Comparison of ENCODE assay signal across 9 cellular contexts in genomic region chr11:68383976-68384501, GRCh38.
DNase-seq lines count a peak whose midpoint lies in the region; ATAC-seq and TF ChIP-seq lines count a peak whose summit lies in the region.
"Had no signal": no experiment of that assay in that cellular context is flagged by ENCODE, and none has a peak within 500 bp of the region (broad histone marks: within the 10 kb centered on the region; RNA-seq: fewer than 3 reads in every experiment).

No MANE protein-coding gene starts in this region.

- peaks cover 2% of the 10 kb centered on the region for H3K27me3 Mint-ChIP-seq in activated CD8-positive, alpha-beta T cell treated with anti-CD3 and anti-CD28 coated beads for 36 hours
- H3K27me3 Mint-ChIP-seq in effector memory CD8-positive, alpha-beta T cell: peaks cover 15 to 24% of the 10 kb centered on the region in 2 donors
- peaks cover 0 to 9% of the 10 kb centered on the region in 2 donors for H3K27me3 Mint-ChIP-seq in stimulated activated naive B cell treated with anti-CD40 and anti-IgM and Interleukin-4, amounts not matched to agents 10 μg/mL and 1 μg/mL and 100 μg/mL, for 72 hours

- H3K36me3 ChIP-seq in MM.1S (replicated peaks; ENCODE audit: insufficient read depth, low read length): no peaks in the 10 kb centered on the region
- H3K36me3 ChIP-seq in mucosa of descending colon (ENCODE audit: low read depth): no peaks in the 10 kb centered on the region

- CTCF ChIA-PET in activated CD8-positive, alpha-beta T cell treated with anti-CD3 and anti-CD28 coated beads for 36 hours (lab: Charles Lee): interaction anchor here (0.9 to 1.7 kb wide), 6 partner anchors 74 to 343 kb away, joined by 3 to 6 read pairs (median 4); no protein-coding TSS in a partner anchor

- peak; percentile 1 for DNase-seq in GF-D8 (lab: John Stamatoyannopoulos, UW)
- peak; percentile 24 for DNase-seq in MM.1S
- DNase-seq in activated CD8-positive, alpha-beta T cell treated with anti-CD3 and anti-CD28 coated beads for 36 hours: peak; percentile 79
- DNase-seq in effector memory CD8-positive, alpha-beta T cell: peak; percentile 56 to 65 (median 60)
- peak in 2 of 3 donors; percentile 78 to 88 for DNase-seq in mucosa of descending colon
- peak; percentile 34 for DNase-seq in stimulated activated naive B cell treated with anti-CD40 and anti-IgM and Interleukin-4, amounts not matched to agents 10 μg/mL and 1 μg/mL and 100 μg/mL, for 72 hours

- H3K9me3 ChIP-seq in MM.1S (replicated peaks; ENCODE audit: insufficient read depth, low read length) (no peaks in the 10 kb centered on the region), mucosa of descending colon (no peaks in the 10 kb centered on the region)

- POLR2A ChIA-PET in activated CD8-positive, alpha-beta T cell treated with anti-CD3 and anti-CD28 coated beads for 36 hours (lab: Charles Lee): no interaction called here

- TF ChIP-seq CTCF in MM.1S (IDR thresholded peaks at IDR 0.05; ENCODE audit: low read length): peak; percentile 98
- peak; percentile 95 for TF ChIP-seq CTCF in activated CD8-positive, alpha-beta T cell treated with anti-CD3 and anti-CD28 coated beads for 36 hours (IDR thresholded peaks at IDR 0.05)
- TF ChIP-seq CTCF in mucosa of descending colon (IDR thresholded peaks at IDR 0.05): peak; percentile 87

- no peak overlapping the region for H3K9ac ChIP-seq in MM.1S (ENCODE audit: low read length)

- H3K4me2 ChIP-seq in MM.1S (ENCODE audit: low read depth, low read length): no peak overlapping the region

- peak; percentile 69 for ATAC-seq in activated CD8-positive, alpha-beta T cell treated with anti-CD3 and anti-CD28 coated beads for 36 hours
- peak; percentile 32 for ATAC-seq in effector memory CD8-positive, alpha-beta T cell (replicated peaks)
- no peak for ATAC-seq in mucosa of descending colon
- ATAC-seq in stimulated activated naive B cell treated with anti-CD40 and anti-IgM and Interleukin-4, amounts not matched to agents 10 μg/mL and 1 μg/mL and 100 μg/mL, for 72 hours (replicated peaks): peak in 1 of 2 donors; percentile 14
- no peak for ATAC-seq in HG02885 (IDR thresholded peaks at IDR 0.05; ENCODE audit: poor library complexity, unreplicated experiment)
- ATAC-seq in HG02870 (IDR thresholded peaks at IDR 0.05; ENCODE audit: unreplicated experiment): no peak

- no peak overlapping the region for H3K4me3 Mint-ChIP-seq in activated CD8-positive, alpha-beta T cell treated with anti-CD3 and anti-CD28 coated beads for 36 hours
- no peak overlapping the region for H3K4me3 Mint-ChIP-seq in effector memory CD8-positive, alpha-beta T cell
- H3K4me3 Mint-ChIP-seq in stimulated activated naive B cell treated with anti-CD40 and anti-IgM and Interleukin-4, amounts not matched to agents 10 μg/mL and 1 μg/mL and 100 μg/mL, for 72 hours: no peak overlapping the region
- H3K4me3 Mint-ChIP-seq: dendritic cell treated with granulocyte-macrophage colony-stimulating factor and Interleukin-4, amounts not matched to agents 40 ng/mL and 50 ng/mL, for 4 days had no signal

- H3K4me1 Mint-ChIP-seq in activated CD8-positive, alpha-beta T cell treated with anti-CD3 and anti-CD28 coated beads for 36 hours (ENCODE audit: low read depth): peaks cover 15% of the 10 kb centered on the region
- H3K4me1 Mint-ChIP-seq in effector memory CD8-positive, alpha-beta T cell (ENCODE audit: low read depth in 2 of 2): peaks cover 10 to 14% of the 10 kb centered on the region in 2 donors
- H3K4me1 Mint-ChIP-seq in stimulated activated naive B cell treated with anti-CD40 and anti-IgM and Interleukin-4, amounts not matched to agents 10 μg/mL and 1 μg/mL and 100 μg/mL, for 72 hours: peaks cover 27 to 42% of the 10 kb centered on the region in 2 donors

- H3F3A ChIP-seq in MM.1S (ENCODE audit: insufficient read depth, low read length): no peaks in the 10 kb centered on the region

- no peaks in the 10 kb centered on the region for H3K4me1 ChIP-seq in MM.1S (ENCODE audit: low read length)
- peaks cover 28% of the 10 kb centered on the region for H3K4me1 ChIP-seq in mucosa of descending colon (ENCODE audit: low read depth)

- intact Hi-C loops in activated CD8-positive, alpha-beta T cell treated with anti-CD3 and anti-CD28 coated beads for 36 hours (cut with micrococcal nuclease): loop anchor here (10.0 kb wide), 1 partner anchor 69 kb away; the partner anchor contains the start of gene LRP5
- intact Hi-C loops in mucosa of descending colon (cut with DNase I, micrococcal nuclease): loop anchor here (10.0 kb wide), 3 partner anchors 69 to 129 kb away; partner anchors contain the start of genes C11orf24 (in 1 of the 2) and LRP5 (in 1 of the 2)

- H4K20me1 ChIP-seq in MM.1S (ENCODE audit: insufficient read depth, low read length): no peaks in the 10 kb centered on the region

- H3K4me3 ChIP-seq in MM.1S (ENCODE audit: low read length) (no peak overlapping the region), mucosa of descending colon (no peak overlapping the region)

- no peaks in the 10 kb centered on the region for H3K36me3 Mint-ChIP-seq in activated CD8-positive, alpha-beta T cell treated with anti-CD3 and anti-CD28 coated beads for 36 hours (ENCODE audit: low read depth)
- no peaks in the 10 kb centered on the region for H3K36me3 Mint-ChIP-seq in effector memory CD8-positive, alpha-beta T cell (ENCODE audit: insufficient read depth)
- H3K36me3 Mint-ChIP-seq in stimulated activated naive B cell treated with anti-CD40 and anti-IgM and Interleukin-4, amounts not matched to agents 10 μg/mL and 1 μg/mL and 100 μg/mL, for 72 hours: no peaks in the 10 kb centered on the region

- no peaks in the 10 kb centered on the region for H3K9me2 ChIP-seq in MM.1S (replicated peaks; ENCODE audit: insufficient read depth, low read length)

- H3K27me3 ChIP-seq in MM.1S (replicated peaks; ENCODE audit: insufficient read depth, low read length): no peaks in the 10 kb centered on the region

- H3K27ac ChIP-seq in MM.1S (ENCODE audit: low read length): no peak overlapping the region

- no peak overlapping the region for H2AFZ ChIP-seq in MM.1S (ENCODE audit: low read length)

- no peaks in the 10 kb centered on the region for H3K79me2 ChIP-seq in MM.1S (ENCODE audit: low read length)

- no peaks in the 10 kb centered on the region for H3K9me3 Mint-ChIP-seq in activated CD8-positive, alpha-beta T cell treated with anti-CD3 and anti-CD28 coated beads for 36 hours
- no peaks in the 10 kb centered on the region for H3K9me3 Mint-ChIP-seq in effector memory CD8-positive, alpha-beta T cell
- H3K9me3 Mint-ChIP-seq in stimulated activated naive B cell treated with anti-CD40 and anti-IgM and Interleukin-4, amounts not matched to agents 10 μg/mL and 1 μg/mL and 100 μg/mL, for 72 hours: no peaks in the 10 kb centered on the region
- H3K9me3 Mint-ChIP-seq: dendritic cell treated with granulocyte-macrophage colony-stimulating factor and Interleukin-4, amounts not matched to agents 40 ng/mL and 50 ng/mL, for 4 days had no signal

- H3K27ac Mint-ChIP-seq in activated CD8-positive, alpha-beta T cell treated with anti-CD3 and anti-CD28 coated beads for 36 hours: no peak overlapping the region
- no peak overlapping the region for H3K27ac Mint-ChIP-seq in effector memory CD8-positive, alpha-beta T cell
- no peak overlapping the region for H3K27ac Mint-ChIP-seq in stimulated activated naive B cell treated with anti-CD40 and anti-IgM and Interleukin-4, amounts not matched to agents 10 μg/mL and 1 μg/mL and 100 μg/mL, for 72 hours
- H3K27ac Mint-ChIP-seq: dendritic cell treated with granulocyte-macrophage colony-stimulating factor and Interleukin-4, amounts not matched to agents 40 ng/mL and 50 ng/mL, for 4 days had no signal

Comparison
In these comparisons a context has a peak if more than half of its experiments do, and no peak if none do; other contexts are left out.
1. DNase-seq: peak in every context shown above with its lines; median percentile 83 in mucosa of descending colon; 79 in activated CD8-positive, alpha-beta T cell treated with anti-CD3 and anti-CD28 coated beads for 36 hours; 60 in effector memory CD8-positive, alpha-beta T cell; 34 in stimulated activated naive B cell treated with anti-CD40 and anti-IgM and Interleukin-4, amounts not matched to agents 10 μg/mL and 1 μg/mL and 100 μg/mL, for 72 hours; 24 in MM.1S; 1 in GF-D8.
2. ATAC-seq: peak in activated CD8-positive, alpha-beta T cell treated with anti-CD3 and anti-CD28 coated beads for 36 hours (single experiment) and effector memory CD8-positive, alpha-beta T cell (single experiment); none in mucosa of descending colon (single experiment), HG02885 (single experiment) and HG02870 (single experiment).
3. Peak in every context shown above with its lines, with median percentiles within 50 percentile points of each other: CTCF ChIP-seq.